In the genomic region with DNA sequence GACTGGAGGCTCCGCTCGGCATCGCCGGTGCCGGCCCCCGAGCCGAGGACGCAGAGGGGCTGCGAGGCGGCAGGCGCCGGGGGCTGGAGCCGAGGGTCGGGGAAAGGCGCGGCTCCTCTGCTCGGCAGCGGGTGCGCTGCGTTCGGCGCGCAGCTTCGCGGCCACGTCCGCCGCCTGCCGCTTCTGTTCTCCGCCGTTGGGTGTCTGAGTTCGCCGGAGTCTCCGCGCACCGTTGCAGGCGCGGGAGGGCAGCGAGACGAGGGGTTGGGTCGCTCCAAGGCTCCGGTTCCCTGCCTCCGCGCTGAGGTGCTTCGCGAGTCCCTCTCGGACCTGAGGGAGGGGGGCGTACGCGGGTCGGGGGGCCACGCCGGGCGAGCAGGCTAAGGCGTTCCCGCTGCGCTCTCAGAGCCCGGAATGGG, we compare ENCODE assay signal across 8 cellular contexts. TPM values are rescaled to one million over a fixed set of nuclear protein-coding genes. Genes with fewer than 3 reads are reported as not detected.
DNase-seq lines count a peak whose midpoint lies in the region; ATAC-seq and TF ChIP-seq lines count a peak whose summit lies in the region.

No MANE protein-coding gene starts in this region.

- 0 to 1% (median 0%) methylated on average over 2 to 58 of the region's 58 CpGs for WGBS in heart left ventricle, 4 donors
- WGBS in psoas muscle, 3 donors, result 0 to 2% (median 1%) methylated on average over 27 to 58 of the region's 58 CpGs

- H3K27ac ChIP-seq in BLaER1 treated with 17β-estradiol and CSF1 and Interleukin-3, amounts not matched to agents 10 nM and 100 nM, result peak overlapping the region in 4 of 11 experiments; percentile 10 to 74 (median 40); a peak in 5 of 22 replicates
- H3K27ac ChIP-seq in heart left ventricle, result peak overlapping the region; percentile 74 to 95 (median 89)
- peak overlapping the region; percentile 94 for H3K27ac ChIP-seq in psoas muscle

- ATAC-seq in heart left ventricle, result peak in 3 of 4 donors; percentile 13 to 28 (median 24)
- ATAC-seq in psoas muscle, result peak; percentile 17 to 39 (median 37)
- ATAC-seq in HG03097 (IDR thresholded peaks at IDR 0.05; ENCODE audit: low FRiP score, unreplicated experiment), result no peak

- peaks cover 11 to 35% (median 20%) of the 10 kb centered on the region in 10 experiments; a peak in 15 of 20 replicates for H3K4me1 ChIP-seq in BLaER1 treated with 17β-estradiol and CSF1 and Interleukin-3, amounts not matched to agents 10 nM and 100 nM
- H3K4me1 ChIP-seq in heart left ventricle (peaks cover 0 to 67% (median 21%) of the 10 kb centered on the region in 12 donors), psoas muscle (peaks cover 35% of the 10 kb centered on the region)

- peaks cover 0 to 26% (median 6%) of the 10 kb centered on the region in 11 experiments; a peak in 8 of 22 replicates for H3K9me3 ChIP-seq in BLaER1 treated with 17β-estradiol and CSF1 and Interleukin-3, amounts not matched to agents 10 nM and 100 nM (replicated peaks in 1 of 11)
- H3K9me3 ChIP-seq in heart left ventricle (no peaks in the 10 kb centered on the region), psoas muscle (no peaks in the 10 kb centered on the region)

- peak overlapping the region in 10 of 11 experiments; percentile 21 to 73 (median 71); a peak in 19 of 22 replicates for H3K9ac ChIP-seq in BLaER1 treated with 17β-estradiol and CSF1 and Interleukin-3, amounts not matched to agents 10 nM and 100 nM

- H3K4me3 ChIP-seq in BLaER1 treated with 17β-estradiol and CSF1 and Interleukin-3, amounts not matched to agents 10 nM and 100 nM, result peak overlapping the region; percentile 55 to 74 (median 65)
- H3K4me3 ChIP-seq in heart left ventricle, result peak overlapping the region; percentile 59 to 95 (median 80)
- peak overlapping the region; percentile 95 for H3K4me3 ChIP-seq in psoas muscle

- no peak for TF ChIP-seq POLR2A in heart left ventricle (IDR thresholded peaks at IDR 0.05)

- H3K36me3 ChIP-seq in BLaER1 treated with 17β-estradiol and CSF1 and Interleukin-3, amounts not matched to agents 10 nM and 100 nM, result no peaks in the 10 kb centered on the region; a peak in 1 of 22 replicates
- H3K36me3 ChIP-seq in heart left ventricle (peaks cover 0 to 9% (median 0%) of the 10 kb centered on the region in 9 donors), psoas muscle (ENCODE audit: insufficient read depth in 1 of 2, low read depth in 1 of 2) (no peaks in the 10 kb centered on the region)

- peaks cover 0 to 7% (median 0%) of the 10 kb centered on the region in 11 experiments; a peak in 3 of 22 replicates for H4K20me1 ChIP-seq in BLaER1 treated with 17β-estradiol and CSF1 and Interleukin-3, amounts not matched to agents 10 nM and 100 nM

- peak overlapping the region; percentile 66 to 86 (median 80) for H3K4me2 ChIP-seq in BLaER1 treated with 17β-estradiol and CSF1 and Interleukin-3, amounts not matched to agents 10 nM and 100 nM

- TF ChIP-seq CTCF in heart left ventricle (IDR thresholded peaks at IDR 0.05), result peak in 2 of 12 donors; percentile 19 to 27
- TF ChIP-seq CTCF in psoas muscle (IDR thresholded peaks at IDR 0.05), result no peak

- intact Hi-C loops in heart left ventricle (cut with DNase I) (loop anchor here (2.0 to 10.0 kb wide), 15 partner anchors 74 to 1129 kb away; no protein-coding TSS in a partner anchor), psoas muscle (cut with DNase I) (loop anchor here in 1 of 2 donors (5.0 to 10.0 kb wide), 5 partner anchors 164 to 1126 kb away; no protein-coding TSS in a partner anchor)

- peak; percentile 16 for DNase-seq in LHCN-M2 (ENCODE audit: low read depth)
- peak; percentile 13 for DNase-seq in activated effector memory CD4-positive, alpha-beta T cell treated with Interleukin-2 at 50 U/mL for 16 hours
- peak in 2 of 5 donors; percentile 51 to 65 for DNase-seq in heart left ventricle
- peak; percentile 50 to 72 for DNase-seq in psoas muscle
- no peak for DNase-seq in islet precursor cell
- no peak for DNase-seq in OCI-M2 (lab: John Stamatoyannopoulos, UW; ENCODE audit: unreplicated experiment)

- peaks cover 23 to 37% (median 32%) of the 10 kb centered on the region in 11 experiments for H3K27me3 ChIP-seq in BLaER1 treated with 17β-estradiol and CSF1 and Interleukin-3, amounts not matched to agents 10 nM and 100 nM
- peaks cover 0 to 40% (median 10%) of the 10 kb centered on the region in 9 donors for H3K27me3 ChIP-seq in heart left ventricle
- H3K27me3 ChIP-seq in psoas muscle (ENCODE audit: insufficient read depth in 3 of 3, low read length in 2 of 3), result no peaks in the 10 kb centered on the region

RNA-seq across cellular contexts. Expression of gene MN1, which starts 0.3 kb away (rescaled TPM):
- total RNA-seq in LHCN-M2 (2014; rRNA removed) (0.11 and 0.51 TPM in 2 replicates), heart left ventricle (10 to 100 TPM in 1 of 9 donors, 1 to 10 TPM in 8; 4.2 to 10.3 (median 5.5) TPM), psoas muscle (10 to 100 TPM in 3 of 4 donors, 1 to 10 TPM in 1; 7.3 to 39.3 (median 21.3) TPM)
- polyA plus RNA-seq in LHCN-M2 (2012), result 0.80 TPM
- polyA plus RNA-seq in heart left ventricle (1 to 10 TPM; 1.7 to 3.9 TPM), psoas muscle (10 to 100 TPM in 2 of 3 donors, 1 to 10 TPM in 1; 4.3 to 17.6 (median 14.8) TPM)

Comparison
In these comparisons a context has a peak if more than half of its experiments do, and no peak if none do; other contexts are left out.
1. DNase-seq: peak in LHCN-M2 (single experiment), activated effector memory CD4-positive, alpha-beta T cell treated with Interleukin-2 at 50 U/mL for 16 hours (single experiment) and psoas muscle (2 of 2); none in islet precursor cell (single experiment) and OCI-M2 (single experiment).
2. Peak in every context shown above with its lines, with median percentiles within 50 percentile points of each other: H3K4me3 ChIP-seq.